Comparison of ENCODE assay signal across 1 cellular context in genomic region chr17:72388765-72389473, GRCh38.
TF ChIP-seq lines count a peak whose summit lies in the region.

No MANE protein-coding gene starts in this region.

TF ChIP-seq in GM12878, 131 proteins besides CTCF, POLR2A, EP300 and RAD21 (continued from another document):
- TF ChIP-seq ZNF687 (IDR thresholded peaks at IDR 0.05) = peak; percentile 69
- peak; percentile 63 to 83; a peak in 3 of 4 replicates for TF ChIP-seq SRF (IDR thresholded peaks at IDR 0.05; ENCODE audit: low read depth in 2 of 2, low read length in 2 of 2)
- 0 out of 2 replicates have a peak, but pooled peaks have one; percentile 44 for TF ChIP-seq NR2F1 (conservative IDR thresholded peaks at IDR 0.05)
- peak; percentile 46 for TF ChIP-seq CREM (IDR thresholded peaks at IDR 0.05; ENCODE audit: low read depth)
- 0 out of 2 replicates have a peak, but pooled peaks have one; percentile 32 for TF ChIP-seq CHD2 (IDR thresholded peaks at IDR 0.05; ENCODE audit: borderline replicate concordance, low read depth, low read length)
- no peak for TF ChIP-seq MAX (IDR thresholded peaks at IDR 0.05; ENCODE audit: low read depth, low read length)
- 0 out of 2 replicates have a peak, but pooled peaks have one; percentile 33 for TF ChIP-seq ZNF207 (IDR thresholded peaks at IDR 0.05; ENCODE audit: borderline replicate concordance)
- TF ChIP-seq ZBED1 (IDR thresholded peaks at IDR 0.05; ENCODE audit: borderline replicate concordance) = peak; percentile 55; the same call in 1 of the 2 replicates
- no peak for TF ChIP-seq E2F8 (IDR thresholded peaks at IDR 0.05; ENCODE audit: low read depth, partially characterized antibody)
- no peak for TF ChIP-seq CHD4 (IDR thresholded peaks at IDR 0.05)
- no peak for TF ChIP-seq NFYA (IDR thresholded peaks at IDR 0.05; ENCODE audit: borderline replicate concordance, low read depth, low read length)
- TF ChIP-seq, protein P1, sequence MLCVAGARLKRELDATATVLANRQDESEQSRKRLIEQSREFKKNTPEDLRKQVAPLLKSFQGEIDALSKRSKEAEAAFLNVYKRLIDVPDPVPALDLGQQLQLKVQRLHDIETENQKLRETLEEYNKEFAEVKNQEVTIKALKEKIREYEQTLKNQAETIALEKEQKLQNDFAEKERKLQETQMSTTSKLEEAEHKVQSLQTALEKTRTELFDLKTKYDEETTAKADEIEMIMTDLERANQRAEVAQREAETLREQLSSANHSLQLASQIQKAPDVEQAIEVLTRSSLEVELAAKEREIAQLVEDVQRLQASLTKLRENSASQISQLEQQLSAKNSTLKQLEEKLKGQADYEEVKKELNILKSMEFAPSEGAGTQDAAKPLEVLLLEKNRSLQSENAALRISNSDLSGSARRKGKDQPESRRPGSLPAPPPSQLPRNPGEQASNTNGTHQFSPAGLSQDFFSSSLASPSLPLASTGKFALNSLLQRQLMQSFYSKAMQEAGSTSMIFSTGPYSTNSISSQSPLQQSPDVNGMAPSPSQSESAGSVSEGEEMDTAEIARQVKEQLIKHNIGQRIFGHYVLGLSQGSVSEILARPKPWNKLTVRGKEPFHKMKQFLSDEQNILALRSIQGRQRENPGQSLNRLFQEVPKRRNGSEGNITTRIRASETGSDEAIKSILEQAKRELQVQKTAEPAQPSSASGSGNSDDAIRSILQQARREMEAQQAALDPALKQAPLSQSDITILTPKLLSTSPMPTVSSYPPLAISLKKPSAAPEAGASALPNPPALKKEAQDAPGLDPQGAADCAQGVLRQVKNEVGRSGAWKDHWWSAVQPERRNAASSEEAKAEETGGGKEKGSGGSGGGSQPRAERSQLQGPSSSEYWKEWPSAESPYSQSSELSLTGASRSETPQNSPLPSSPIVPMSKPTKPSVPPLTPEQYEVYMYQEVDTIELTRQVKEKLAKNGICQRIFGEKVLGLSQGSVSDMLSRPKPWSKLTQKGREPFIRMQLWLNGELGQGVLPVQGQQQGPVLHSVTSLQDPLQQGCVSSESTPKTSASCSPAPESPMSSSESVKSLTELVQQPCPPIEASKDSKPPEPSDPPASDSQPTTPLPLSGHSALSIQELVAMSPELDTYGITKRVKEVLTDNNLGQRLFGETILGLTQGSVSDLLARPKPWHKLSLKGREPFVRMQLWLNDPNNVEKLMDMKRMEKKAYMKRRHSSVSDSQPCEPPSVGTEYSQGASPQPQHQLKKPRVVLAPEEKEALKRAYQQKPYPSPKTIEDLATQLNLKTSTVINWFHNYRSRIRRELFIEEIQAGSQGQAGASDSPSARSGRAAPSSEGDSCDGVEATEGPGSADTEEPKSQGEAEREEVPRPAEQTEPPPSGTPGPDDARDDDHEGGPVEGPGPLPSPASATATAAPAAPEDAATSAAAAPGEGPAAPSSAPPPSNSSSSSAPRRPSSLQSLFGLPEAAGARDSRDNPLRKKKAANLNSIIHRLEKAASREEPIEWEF (IDR thresholded peaks at IDR 0.05; ENCODE audit: insufficient replicate concordance, low read depth, low read length) = no peak
- peak; percentile 67 for TF ChIP-seq EED (IDR thresholded peaks at IDR 0.05; ENCODE audit: low read depth)
- peak; percentile 54 for TF ChIP-seq BCL3 (IDR thresholded peaks at IDR 0.05; ENCODE audit: borderline replicate concordance, insufficient read depth, low read depth, low read length, poor library complexity, severe bottlenecking)
- peak; percentile 65; the same call in 1 of the 2 replicates for TF ChIP-seq MLLT1 (IDR thresholded peaks at IDR 0.05)
- TF ChIP-seq PAX5 (IDR thresholded peaks at IDR 0.05; ENCODE audit: borderline replicate concordance, low read depth, low read length) = peak; percentile 76; the same call in 1 of the 2 replicates
- no peak for TF ChIP-seq RBBP5 (conservative IDR thresholded peaks at IDR 0.05)
- peak; percentile 64 for TF ChIP-seq SKIL (IDR thresholded peaks at IDR 0.05; ENCODE audit: low read depth, poor library complexity, severe bottlenecking)
- TF ChIP-seq BACH1 (IDR thresholded peaks at IDR 0.05; ENCODE audit: borderline replicate concordance) = peak; percentile 90
- TF ChIP-seq SMC3 (IDR thresholded peaks at IDR 0.05; ENCODE audit: borderline replicate concordance, low read length) = peak; percentile 53; the same call in 1 of the 2 replicates
- TF ChIP-seq BHLHE40 (IDR thresholded peaks at IDR 0.05; ENCODE audit: borderline replicate concordance in 1 of 2, low read depth in 2 of 2, low read length in 1 of 2) = peak; percentile 40 to 44; a peak in 3 of 4 replicates
- peak; percentile 33; the same call in 1 of the 2 replicates for TF ChIP-seq FOXM1 (IDR thresholded peaks at IDR 0.05; ENCODE audit: low read depth, low read length)
- peak; percentile 93 for TF ChIP-seq TCF3 (IDR thresholded peaks at IDR 0.05; ENCODE audit: borderline replicate concordance, insufficient read depth, low read depth, low read length)
- peak; percentile 73 for TF ChIP-seq GATAD2B (conservative IDR thresholded peaks at IDR 0.05; ENCODE audit: low read depth)
- peak in 1 of 2 experiments; percentile 20; a peak in 1 of 4 replicates for TF ChIP-seq ETV6 (conservative IDR thresholded peaks at IDR 0.05 in 1 of 2, IDR thresholded peaks at IDR 0.05 in 1 of 2; ENCODE audit: borderline replicate concordance in 1 of 2, low read depth in 1 of 2)
- TF ChIP-seq MTA3 (IDR thresholded peaks at IDR 0.05; ENCODE audit: borderline replicate concordance, low read length) = 0 out of 2 replicates have a peak, but pooled peaks have one; percentile 48
- TF ChIP-seq RAD51 (IDR thresholded peaks at IDR 0.05) = no peak
- TF ChIP-seq ATF2 (IDR thresholded peaks at IDR 0.05; ENCODE audit: low read length) = peak; percentile 52; the same call in 1 of the 2 replicates
- TF ChIP-seq NFIC (IDR thresholded peaks at IDR 0.05; ENCODE audit: low read depth, low read length) = no peak
- TF ChIP-seq POLR2AphosphoS2 (IDR thresholded peaks at IDR 0.05; ENCODE audit: low read depth, low read length) = no peak
- TF ChIP-seq CBX5 (IDR thresholded peaks at IDR 0.05; ENCODE audit: low read depth) = 0 out of 2 replicates have a peak, but pooled peaks have one; percentile 38
- TF ChIP-seq POU2F2 (IDR thresholded peaks at IDR 0.05; ENCODE audit: borderline replicate concordance, low read depth, low read length) = 0 out of 3 replicates have a peak, but pooled peaks have one; percentile 21
- peak; percentile 83 for TF ChIP-seq TCF12 (IDR thresholded peaks at IDR 0.05; ENCODE audit: low read depth, low read length)
- TF ChIP-seq, protein P2, sequence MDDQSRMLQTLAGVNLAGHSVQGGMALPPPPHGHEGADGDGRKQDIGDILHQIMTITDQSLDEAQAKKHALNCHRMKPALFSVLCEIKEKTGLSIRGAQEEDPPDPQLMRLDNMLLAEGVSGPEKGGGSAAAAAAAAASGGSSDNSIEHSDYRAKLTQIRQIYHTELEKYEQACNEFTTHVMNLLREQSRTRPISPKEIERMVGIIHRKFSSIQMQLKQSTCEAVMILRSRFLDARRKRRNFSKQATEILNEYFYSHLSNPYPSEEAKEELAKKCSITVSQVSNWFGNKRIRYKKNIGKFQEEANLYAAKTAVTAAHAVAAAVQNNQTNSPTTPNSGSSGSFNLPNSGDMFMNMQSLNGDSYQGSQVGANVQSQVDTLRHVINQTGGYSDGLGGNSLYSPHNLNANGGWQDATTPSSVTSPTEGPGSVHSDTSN (IDR thresholded peaks at IDR 0.05; ENCODE audit: insufficient replicate concordance, low read depth, low read length) = no peak
- no peak for TF ChIP-seq JUNB (IDR thresholded peaks at IDR 0.05)
- no peak for TF ChIP-seq KDM1A (IDR thresholded peaks at IDR 0.05; ENCODE audit: borderline replicate concordance)
